In genomic region chr5:160175438-160176218, GRCh38 we compare ENCODE assay signal across 9 cellular contexts. TPM values are rescaled to one million over a fixed set of nuclear protein-coding genes. Genes with fewer than 3 reads are reported as not detected.
DNase-seq lines count a peak whose midpoint lies in the region; ATAC-seq, FAIRE-seq and TF ChIP-seq lines count a peak whose summit lies in the region.
"Had no signal": no experiment of that assay in that cellular context is flagged by ENCODE, and none has a peak within 500 bp of the region (broad histone marks: within the 10 kb centered on the region; RNA-seq: fewer than 3 reads in every experiment).

No MANE protein-coding gene starts in this region.

- no peaks in the 10 kb centered on the region for H3K9me1 ChIP-seq in keratinocyte (ENCODE audit: control insufficient read depth, extremely low read depth, insufficient read depth, low read length)

- H3K9me3 ChIP-seq in keratinocyte (ENCODE audit: control insufficient read depth, low read depth, low read length) = no peaks in the 10 kb centered on the region
- no peaks in the 10 kb centered on the region for H3K9me3 ChIP-seq in thoracic aorta

- FAIRE-seq in keratinocyte (lab: Jason Lieb, UNC) = peak; percentile 61

- dilution Hi-C loops in keratinocyte (cut with MboI; ENCODE audit: extremely low pct_ligation_motif_present, low sequenced_read_pairs) = no loop called here

- H3K27ac ChIP-seq in keratinocyte (ENCODE audit: control insufficient read depth, insufficient read depth, low read length) (peak overlapping the region; percentile 6), thoracic aorta (peak overlapping the region; percentile 59 to 73)

- DNase-seq in NCI-H1105 treated with DMSO at 0.1 percent for 48 hours (lab: John Stamatoyannopoulos, UW) (peak; percentile 69), anterior cingulate cortex (lab: John Stamatoyannopoulos, UW) (peak in 57 of 58 donors; percentile 19 to 94 (median 76)), keratinocyte (ENCODE audit: low read depth, low spot score) (no peak), thoracic aorta (ENCODE audit: low spot score) (no peak), AG08395 (ENCODE audit: low spot score) (no peak)
- no peak for DNase-seq in activated CD4-positive, alpha-beta T cell treated with anti-CD3 and anti-CD28 coated beads, Interleukin-2, amount 10 ng/mL, durations not matched to agents 7 days and 5 days
- no peak for DNase-seq in activated effector memory CD4-positive, alpha-beta T cell treated with Interleukin-2 at 50 U/mL for 16 hours

- no peak overlapping the region for H3K4me3 Mint-ChIP-seq in activated CD4-positive, alpha-beta T cell treated with anti-CD3 and anti-CD28 coated beads, Interleukin-2, amount 10 ng/mL, durations not matched to agents 7 days and 5 days

- H3K27me3 Mint-ChIP-seq in activated CD4-positive, alpha-beta T cell treated with anti-CD3 and anti-CD28 coated beads, Interleukin-2, amount 10 ng/mL, durations not matched to agents 7 days and 5 days = no peaks in the 10 kb centered on the region

- H3K4me1 Mint-ChIP-seq in activated CD4-positive, alpha-beta T cell treated with anti-CD3 and anti-CD28 coated beads, Interleukin-2, amount 10 ng/mL, durations not matched to agents 7 days and 5 days = no peaks in the 10 kb centered on the region

- ATAC-seq in thoracic aorta (ENCODE audit: insufficient number of reproducible peaks, low FRiP score, low read depth) = no peak
- no peak for ATAC-seq in HG03342 (IDR thresholded peaks at IDR 0.05; ENCODE audit: unreplicated experiment)

- H3K4me1 ChIP-seq in keratinocyte (ENCODE audit: control insufficient read depth, extremely low read depth, insufficient read depth, low read length) (peaks cover 18% of the 10 kb centered on the region), thoracic aorta (ENCODE audit: control insufficient read depth in 1 of 2, low read depth in 2 of 2) (peaks cover 10 to 20% of the 10 kb centered on the region in 2 donors)

- H3K27me3 ChIP-seq in keratinocyte (ENCODE audit: control insufficient read depth, extremely low read depth, insufficient read depth, low read length) (no peaks in the 10 kb centered on the region), thoracic aorta (replicated peaks; ENCODE audit: insufficient read depth) (no peaks in the 10 kb centered on the region)

- H3K36me3 ChIP-seq in keratinocyte (ENCODE audit: control insufficient read depth in 2 of 2, extremely low read depth in 1 of 2, insufficient read depth in 2 of 2, low read length in 2 of 2) (no peaks in the 10 kb centered on the region), thoracic aorta (no peaks in the 10 kb centered on the region)

- H3K4me3 ChIP-seq in keratinocyte (ENCODE audit: control insufficient read depth in 2 of 3, extremely low read depth in 1 of 3, insufficient read depth in 2 of 3, low read depth in 1 of 3, low read length in 3 of 3) = peak overlapping the region in 2 of 3 experiments; percentile 8 to 35
- H3K4me3 ChIP-seq in thoracic aorta = peak overlapping the region; percentile 63

- H3K36me3 Mint-ChIP-seq in activated CD4-positive, alpha-beta T cell treated with anti-CD3 and anti-CD28 coated beads, Interleukin-2, amount 10 ng/mL, durations not matched to agents 7 days and 5 days (ENCODE audit: low read depth) = no peaks in the 10 kb centered on the region

- CTCF ChIA-PET in activated CD4-positive, alpha-beta T cell treated with anti-CD3 and anti-CD28 coated beads, Interleukin-2, amount 10 ng/mL, durations not matched to agents 7 days and 5 days (lab: Charles Lee) = interaction anchor here (1.4 to 1.5 kb wide), 2 partner anchors 10 to 19 kb away, joined by 4 read pairs; no protein-coding TSS in a partner anchor

- TF ChIP-seq CTCF in keratinocyte (optimal IDR thresholded peaks at IDR 0.05 in 1 of 3, IDR thresholded peaks at IDR 0.05 in 1 of 3, conservative IDR thresholded peaks at IDR 0.05 in 1 of 3; ENCODE audit: extremely low read depth in 1 of 3, insufficient read depth in 2 of 3, low read length in 3 of 3) (no peak), thoracic aorta (IDR thresholded peaks at IDR 0.05) (no peak)

- H3K9ac ChIP-seq in keratinocyte (ENCODE audit: control insufficient read depth, extremely low read depth, insufficient read depth, low read length) = peak overlapping the region; percentile 57

- H3K4me2 ChIP-seq in keratinocyte (ENCODE audit: control insufficient read depth, extremely low read depth, insufficient read depth, low read depth, low read length) = peak overlapping the region; percentile 68

- POLR2A ChIA-PET in activated CD4-positive, alpha-beta T cell treated with anti-CD3 and anti-CD28 coated beads, Interleukin-2, amount 10 ng/mL, durations not matched to agents 7 days and 5 days (lab: Charles Lee) = no interaction called here

- no peak overlapping the region for H3K27ac Mint-ChIP-seq in activated CD4-positive, alpha-beta T cell treated with anti-CD3 and anti-CD28 coated beads, Interleukin-2, amount 10 ng/mL, durations not matched to agents 7 days and 5 days

- H3K9me3 Mint-ChIP-seq in activated CD4-positive, alpha-beta T cell treated with anti-CD3 and anti-CD28 coated beads, Interleukin-2, amount 10 ng/mL, durations not matched to agents 7 days and 5 days = no peaks in the 10 kb centered on the region

- H3K79me2 ChIP-seq in keratinocyte (ENCODE audit: control insufficient read depth, insufficient read depth, low read length) = no peaks in the 10 kb centered on the region

- H4K20me1 ChIP-seq in keratinocyte (ENCODE audit: control insufficient read depth, extremely low read depth, insufficient read depth, low read length) = no peaks in the 10 kb centered on the region

- peak overlapping the region; percentile 99 for H2AFZ ChIP-seq in keratinocyte (ENCODE audit: control insufficient read depth, low read length)

RNA-seq across cellular contexts. Expression of gene FABP6, which starts 53.7 kb away (rescaled TPM):
- 0.25 to 1.7 TPM in 2 of 3 replicates, not detected in the other for polyA plus RNA-seq in keratinocyte
- polyA plus RNA-seq in keratinocyte (2011; ENCODE audit: low read depth) = not detected
- 0.34 and 0.51 TPM in 2 replicates for polyA plus RNA-seq in keratinocyte (2011; cell fraction: cytosol; rRNA removed)
- polyA plus RNA-seq in keratinocyte (2011; cell fraction: nucleus; rRNA removed) = 0.32 TPM in 1 of 2 replicates, not detected in the other
- not detected in 2 replicates for polyA plus RNA-seq in keratinocyte (2012; ENCODE audit: low replicate concordance)
- polyA minus RNA-seq in keratinocyte = not detected in 3 replicates
- polyA minus RNA-seq in keratinocyte (2011; cell fraction: cytosol; rRNA and poly(A)+ RNA removed) = not detected
- polyA minus RNA-seq in keratinocyte (2011; cell fraction: nucleus; rRNA and poly(A)+ RNA removed) = not detected in 2 replicates
- total RNA-seq in thoracic aorta = not detected
- not detected for total RNA-seq in activated CD4-positive, alpha-beta T cell treated with anti-CD3 and anti-CD28 coated beads, Interleukin-2, amount 10 ng/mL, durations not matched to agents 7 days and 5 days
- total RNA-seq: subcutaneous adipose tissue had no signal

RNA-seq across cellular contexts. Expression of gene PWWP2A, which starts 56.4 kb away (rescaled TPM):
- 11.6 to 13.1 TPM (median 12.4 TPM) in 3 replicates for polyA plus RNA-seq in keratinocyte
- 7.3 TPM for polyA plus RNA-seq in keratinocyte (2011; ENCODE audit: low read depth)
- 7.6 and 11.9 TPM in 2 replicates for polyA plus RNA-seq in keratinocyte (2011; cell fraction: cytosol; rRNA removed)
- polyA plus RNA-seq in keratinocyte (2011; cell fraction: nucleus; rRNA removed) = 21.7 and 23.0 TPM in 2 replicates
- 10.3 and 10.6 TPM in 2 replicates for polyA plus RNA-seq in keratinocyte (2012; ENCODE audit: low replicate concordance)
- 6.2 to 20.8 TPM (median 7.1 TPM) in 3 replicates for polyA minus RNA-seq in keratinocyte
- 6.1 TPM for polyA minus RNA-seq in keratinocyte (2011; cell fraction: cytosol; rRNA and poly(A)+ RNA removed)
- 6.5 and 17.2 TPM in 2 replicates for polyA minus RNA-seq in keratinocyte (2011; cell fraction: nucleus; rRNA and poly(A)+ RNA removed)
- 10 to 100 TPM; 41.7 to 46.2 TPM for total RNA-seq in thoracic aorta
- 10 to 100 TPM; 26.9 to 27.0 TPM for total RNA-seq in activated CD4-positive, alpha-beta T cell treated with anti-CD3 and anti-CD28 coated beads, Interleukin-2, amount 10 ng/mL, durations not matched to agents 7 days and 5 days

Comparison
In these comparisons a context has a peak if more than half of its experiments do, and no peak if none do; other contexts are left out.
1. DNase-seq: peak in NCI-H1105 treated with DMSO at 0.1 percent for 48 hours (single experiment) and anterior cingulate cortex (57 of 58); none in keratinocyte (single experiment), thoracic aorta (single experiment), activated CD4-positive, alpha-beta T cell treated with anti-CD3 and anti-CD28 coated beads, Interleukin-2, amount 10 ng/mL, durations not matched to agents 7 days and 5 days (single experiment), AG08395 (single experiment) and activated effector memory CD4-positive, alpha-beta T cell treated with Interleukin-2 at 50 U/mL for 16 hours (single experiment).